Comparison of ENCODE assay signal across 1 cellular context in the genomic region with DNA sequence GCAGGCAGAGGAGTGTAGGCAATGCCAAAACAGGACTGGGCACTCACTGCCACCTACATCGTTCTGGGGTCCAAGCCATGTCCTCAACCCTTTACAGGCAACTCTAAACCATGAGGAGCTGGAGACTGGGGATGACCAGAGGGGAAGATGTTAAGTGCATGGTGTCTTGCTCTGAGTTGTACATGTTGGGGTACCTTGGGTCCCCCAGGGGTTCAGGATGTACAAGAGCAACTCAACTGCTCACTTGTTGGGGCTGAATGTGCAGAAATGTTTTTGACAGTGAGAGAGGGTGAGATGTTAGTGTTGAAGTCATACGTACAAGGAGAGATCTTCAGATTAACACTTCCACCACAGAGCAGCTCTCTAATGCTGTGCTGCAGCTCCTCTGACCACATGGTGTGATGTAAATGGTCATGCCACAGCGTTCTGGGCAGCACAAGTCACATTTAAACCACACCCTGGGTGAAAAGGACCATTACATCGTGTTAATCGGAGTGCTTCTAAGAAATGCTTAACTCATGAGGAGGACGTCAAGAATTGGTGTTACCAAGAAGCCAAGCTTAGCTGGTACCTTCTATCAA.
A peak's percentile ranks its signal among the peaks of the same experiment; 100 is the strongest.
TF ChIP-seq lines count a peak whose summit lies in the region.

No MANE protein-coding gene starts in this region.

TF ChIP-seq in GM12878, 131 proteins besides CTCF, POLR2A, EP300 and RAD21:
- TF ChIP-seq, protein P1, sequence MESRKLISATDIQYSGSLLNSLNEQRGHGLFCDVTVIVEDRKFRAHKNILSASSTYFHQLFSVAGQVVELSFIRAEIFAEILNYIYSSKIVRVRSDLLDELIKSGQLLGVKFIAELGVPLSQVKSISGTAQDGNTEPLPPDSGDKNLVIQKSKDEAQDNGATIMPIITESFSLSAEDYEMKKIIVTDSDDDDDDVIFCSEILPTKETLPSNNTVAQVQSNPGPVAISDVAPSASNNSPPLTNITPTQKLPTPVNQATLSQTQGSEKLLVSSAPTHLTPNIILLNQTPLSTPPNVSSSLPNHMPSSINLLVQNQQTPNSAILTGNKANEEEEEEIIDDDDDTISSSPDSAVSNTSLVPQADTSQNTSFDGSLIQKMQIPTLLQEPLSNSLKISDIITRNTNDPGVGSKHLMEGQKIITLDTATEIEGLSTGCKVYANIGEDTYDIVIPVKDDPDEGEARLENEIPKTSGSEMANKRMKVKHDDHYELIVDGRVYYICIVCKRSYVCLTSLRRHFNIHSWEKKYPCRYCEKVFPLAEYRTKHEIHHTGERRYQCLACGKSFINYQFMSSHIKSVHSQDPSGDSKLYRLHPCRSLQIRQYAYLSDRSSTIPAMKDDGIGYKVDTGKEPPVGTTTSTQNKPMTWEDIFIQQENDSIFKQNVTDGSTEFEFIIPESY (IDR thresholded peaks at IDR 0.05): no peak
- TF ChIP-seq IKZF2 (IDR thresholded peaks at IDR 0.05) (peak in 1 of 2 experiments; percentile 22; a peak in 1 of 4 replicates), ATF7 (IDR thresholded peaks at IDR 0.05; ENCODE audit: low read depth) (peak; percentile 62), MTA2 (IDR thresholded peaks at IDR 0.05; ENCODE audit: low read depth) (peak; percentile 49; the same call in 1 of the 2 replicates), BHLHE40 (IDR thresholded peaks at IDR 0.05; ENCODE audit: borderline replicate concordance in 1 of 2, low read depth in 2 of 2, low read length in 1 of 2) (peak; percentile 24 to 55; a peak in 2 of 4 replicates), JUNB (IDR thresholded peaks at IDR 0.05) (no peak), MAX (IDR thresholded peaks at IDR 0.05; ENCODE audit: low read depth, low read length) (no peak), ZBTB4 (CRISPR knock-in tag; IDR thresholded peaks at IDR 0.05) (no peak), ASH2L (IDR thresholded peaks at IDR 0.05; ENCODE audit: borderline replicate concordance, low read depth) (no peak)
